8 cellular contexts compared by ENCODE assay signal in genomic region chr12:56724989-56725722, GRCh38. TPM values are rescaled to one million over a fixed set of nuclear protein-coding genes. Genes with fewer than 3 reads are reported as not detected.
DNase-seq lines count a peak whose midpoint lies in the region; ATAC-seq and TF ChIP-seq lines count a peak whose summit lies in the region.

NACA (minus strand) TSS chr12:56725299; CDS start chr12:56724521, 778 bp downstream.

- no peaks in the 10 kb centered on the region for H3K27me3 Mint-ChIP-seq in activated T-helper 2 cell treated with anti-CD3 and anti-CD28 coated beads, Interferon-gamma antibody, Interleukin-2, Interleukin-4, amounts not matched to agents 10 μg/mL and 5 μg/mL and 100 μg/mL, durations not matched to agents 14 hours and 24 hours and 36 hours (ENCODE audit: low read depth)
- H3K27me3 Mint-ChIP-seq in natural killer cell (ENCODE audit: low read depth in 2 of 2): no peaks in the 10 kb centered on the region

- H3K4me3 Mint-ChIP-seq in activated T-helper 2 cell treated with anti-CD3 and anti-CD28 coated beads, Interferon-gamma antibody, Interleukin-2, Interleukin-4, amounts not matched to agents 10 μg/mL and 5 μg/mL and 100 μg/mL, durations not matched to agents 14 hours and 24 hours and 36 hours (ENCODE audit: low read depth): peak within 1 kb of the TSS; percentile 96
- peak within 1 kb of the TSS; percentile 99 for H3K4me3 Mint-ChIP-seq in natural killer cell

- no peak for TF ChIP-seq CTCF in RWPE2 (IDR thresholded peaks at IDR 0.05; ENCODE audit: poor library complexity, severe bottlenecking)
- TF ChIP-seq CTCF in fibroblast of mammary gland (conservative IDR thresholded peaks at IDR 0.05; ENCODE audit: control insufficient read depth, insufficient read depth, low read depth, low read length): no peak
- TF ChIP-seq CTCF in natural killer cell (IDR thresholded peaks at IDR 0.05): no peak

- no peaks in the 10 kb centered on the region for H3K9me3 ChIP-seq in RWPE2 (ENCODE audit: severe bottlenecking)

- H3K27ac ChIP-seq in RWPE2 (ENCODE audit: poor library complexity, severe bottlenecking): peak within 1 kb of the TSS; percentile 79

- H3K36me3 ChIP-seq in RWPE2 (ENCODE audit: low read depth): peaks cover 63% of the 10 kb centered on the region

- intact Hi-C loops in activated T-helper 2 cell treated with anti-CD3 and anti-CD28 coated beads, Interferon-gamma antibody, Interleukin-2, Interleukin-4, amounts not matched to agents 10 μg/mL and 5 μg/mL and 100 μg/mL, durations not matched to agents 14 hours and 24 hours and 36 hours (cut with micrococcal nuclease): loop anchor here (1.0 to 5.0 kb wide), 9 partner anchors 27 to 393 kb away; partner anchors contain the start of genes NEMP1, PAN2, PRIM1 and PTGES3
- intact Hi-C loops in natural killer cell (cut with micrococcal nuclease): loop anchor here (1.0 kb wide), 3 partner anchors 27 to 79 kb away; partner anchors contain the start of genes PRIM1 and PTGES3

- H3K27me3 ChIP-seq in RWPE2 (ENCODE audit: insufficient read depth, poor library complexity, severe bottlenecking): no peaks in the 10 kb centered on the region

- ATAC-seq in RWPE2 (ENCODE audit: low read depth) (peak; percentile 89), natural killer cell (peak; percentile 92 to 98 (median 93))

- peaks cover 39% of the 10 kb centered on the region for H3K4me1 Mint-ChIP-seq in activated T-helper 2 cell treated with anti-CD3 and anti-CD28 coated beads, Interferon-gamma antibody, Interleukin-2, Interleukin-4, amounts not matched to agents 10 μg/mL and 5 μg/mL and 100 μg/mL, durations not matched to agents 14 hours and 24 hours and 36 hours (ENCODE audit: low read depth)
- H3K4me1 Mint-ChIP-seq in natural killer cell: peaks cover 57 to 60% of the 10 kb centered on the region in 2 donors

- H3K4me3 ChIP-seq in RWPE2 (ENCODE audit: severe bottlenecking) (peak within 1 kb of the TSS; percentile 74), fibroblast of mammary gland (ENCODE audit: control insufficient read depth, low read depth, low read length) (peak within 1 kb of the TSS; percentile 100)

- H3K4me1 ChIP-seq in RWPE2 (ENCODE audit: insufficient read depth, poor library complexity, severe bottlenecking): peaks cover 22% of the 10 kb centered on the region

- H3K9me3 Mint-ChIP-seq in activated T-helper 2 cell treated with anti-CD3 and anti-CD28 coated beads, Interferon-gamma antibody, Interleukin-2, Interleukin-4, amounts not matched to agents 10 μg/mL and 5 μg/mL and 100 μg/mL, durations not matched to agents 14 hours and 24 hours and 36 hours: no peaks in the 10 kb centered on the region
- no peaks in the 10 kb centered on the region for H3K9me3 Mint-ChIP-seq in natural killer cell

- peak within 1 kb of the TSS; percentile 96 for H3K27ac Mint-ChIP-seq in activated T-helper 2 cell treated with anti-CD3 and anti-CD28 coated beads, Interferon-gamma antibody, Interleukin-2, Interleukin-4, amounts not matched to agents 10 μg/mL and 5 μg/mL and 100 μg/mL, durations not matched to agents 14 hours and 24 hours and 36 hours
- H3K27ac Mint-ChIP-seq in natural killer cell: peak within 1 kb of the TSS; percentile 98

- DNase-seq in EH (ENCODE audit: low read depth) (peak; percentile 100), H4 (ENCODE audit: low spot score) (peak; percentile 96), LoVo (ENCODE audit: low spot score) (peak; percentile 100), RWPE2 (ENCODE audit: low spot score) (peak; percentile 97), fibroblast of mammary gland (ENCODE audit: low read depth) (peak; percentile 97), natural killer cell (peak; percentile 92)
- peak; percentile 98 for DNase-seq in activated T-helper 2 cell treated with anti-CD3 and anti-CD28 coated beads, Interferon-gamma antibody, Interleukin-2, Interleukin-4, amounts not matched to agents 10 μg/mL and 5 μg/mL and 100 μg/mL, durations not matched to agents 14 hours and 24 hours and 36 hours (ENCODE audit: low spot score)
- peak; percentile 99 for DNase-seq in stimulated activated naive CD4-positive, alpha-beta T cell treated with Interleukin-2 at 50 U/mL for 16 hours (lab: John Stamatoyannopoulos, UW)

- peaks cover 76% of the 10 kb centered on the region for H3K36me3 Mint-ChIP-seq in activated T-helper 2 cell treated with anti-CD3 and anti-CD28 coated beads, Interferon-gamma antibody, Interleukin-2, Interleukin-4, amounts not matched to agents 10 μg/mL and 5 μg/mL and 100 μg/mL, durations not matched to agents 14 hours and 24 hours and 36 hours (ENCODE audit: low read depth)
- H3K36me3 Mint-ChIP-seq in natural killer cell: peaks cover 7% of the 10 kb centered on the region

RNA-seq across cellular contexts. Expression of gene NACA, which starts in this region (rescaled TPM):
- 1,775 and 1,870 TPM in 2 replicates for total RNA-seq in H4 (2014; rRNA removed; shearing (Covaris generic))
- 1,037 and 1,093 TPM in 2 replicates for total RNA-seq in activated T-helper 2 cell treated with anti-CD3 and anti-CD28 coated beads, Interferon-gamma antibody, Interleukin-2, Interleukin-4, amounts not matched to agents 10 μg/mL and 5 μg/mL and 100 μg/mL, durations not matched to agents 14 hours and 24 hours and 36 hours
- total RNA-seq in natural killer cell: 100 to 1,000 TPM; 644 to 785 (median 695) TPM

Comparison
In these comparisons a context has a peak if more than half of its experiments do, and no peak if none do; other contexts are left out.
1. Peak in every context shown above with its lines: DNase-seq, ATAC-seq, H3K4me3 ChIP-seq and H3K27ac ChIP-seq.